18 cellular contexts compared by ENCODE assay signal in genomic region chr20:58378056-58378455, GRCh38. TPM values are rescaled to one million over a fixed set of nuclear protein-coding genes. Genes with fewer than 3 reads are reported as not detected.
DNase-seq lines count a peak whose midpoint lies in the region; ATAC-seq, FAIRE-seq and TF ChIP-seq lines count a peak whose summit lies in the region.
"Had no signal": no experiment of that assay in that cellular context is flagged by ENCODE, and none has a peak within 500 bp of the region (broad histone marks: within the 10 kb centered on the region; RNA-seq: fewer than 3 reads in every experiment).

No MANE protein-coding gene starts in this region.

- DNase-seq in RWPE2 (ENCODE audit: low spot score) (peak; percentile 53), K562 (ENCODE audit: extremely low read depth in 1 of 4, low spot score in 3 of 4) (no peak), sigmoid colon (peak; percentile 78), foreskin fibroblast (no peak), upper lobe of left lung (no peak)
- no peak for DNase-seq in effector memory CD4-positive, alpha-beta T cell
- DNase-seq: BE2C; C1 segment of cervical spinal cord; CD4-positive, CD25-positive, alpha-beta regulatory T cell; CD8-positive, alpha-beta memory T cell; COR-L47; DMS 273 treated with DMSO at 0.1 percent for 48 hours; DMS53; DND-41; EL; GOT3; H9 had no signal

- no peak overlapping the region for H3K9ac ChIP-seq in K562 (ENCODE audit: insufficient read depth in 1 of 2, low read depth in 2 of 2, low read length in 2 of 2)

- H3K4me3 ChIP-seq in RWPE2 (ENCODE audit: severe bottlenecking) (no peak overlapping the region), K562 (no peak overlapping the region), sigmoid colon (no peak overlapping the region), foreskin fibroblast (ENCODE audit: low read depth in 1 of 2, low read length in 2 of 2) (no peak overlapping the region), upper lobe of left lung (no peak overlapping the region)
- H3K4me3 ChIP-seq in effector memory CD4-positive, alpha-beta T cell (ENCODE audit: insufficient read depth, low read depth, low read length, poor library complexity, severe bottlenecking) = no peak overlapping the region
- H3K4me3 ChIP-seq: GM12878 had no signal

- H3K27me3 ChIP-seq in RWPE2 (ENCODE audit: insufficient read depth, poor library complexity, severe bottlenecking) (no peaks in the 10 kb centered on the region), K562 (ENCODE audit: control insufficient read depth in 2 of 2, insufficient read depth in 2 of 2, low read length in 2 of 2) (no peaks in the 10 kb centered on the region), sigmoid colon (no peaks in the 10 kb centered on the region), upper lobe of left lung (no peaks in the 10 kb centered on the region)
- peaks cover 4% of the 10 kb centered on the region for H3K27me3 ChIP-seq in effector memory CD4-positive, alpha-beta T cell (replicated peaks; ENCODE audit: control insufficient read depth, insufficient read depth, low read length, poor library complexity, severe bottlenecking)
- H3K27me3 ChIP-seq: BE2C had no signal

- intact Hi-C loops in K562 (cut with micrococcal nuclease) = no loop called here
- intact Hi-C loops in sigmoid colon (cut with DNase I) = no loop called here

- TF ChIP-seq POLR2A in K562 (conservative IDR thresholded peaks at IDR 0.05) = no peak
- no peak for TF ChIP-seq POLR2A in sigmoid colon (IDR thresholded peaks at IDR 0.05)
- no peak for TF ChIP-seq POLR2A in upper lobe of left lung (IDR thresholded peaks at IDR 0.05)

- no peak overlapping the region for H3K27ac ChIP-seq in RWPE2 (ENCODE audit: poor library complexity, severe bottlenecking)
- no peak overlapping the region for H3K27ac ChIP-seq in K562 (ENCODE audit: extremely low read depth, low read depth, low read length)
- no peak overlapping the region for H3K27ac ChIP-seq in sigmoid colon
- no peak overlapping the region for H3K27ac ChIP-seq in upper lobe of left lung
- H3K27ac ChIP-seq in effector memory CD4-positive, alpha-beta T cell (ENCODE audit: insufficient read depth, low read length, poor library complexity, severe bottlenecking) = no peak overlapping the region

- no peaks in the 10 kb centered on the region for H4K20me1 ChIP-seq in K562 (replicated peaks; ENCODE audit: control insufficient read depth, insufficient read depth, low read length)

- CTCF ChIA-PET in K562 (lab: Yijun Ruan, JAX; ENCODE audit: low intra/inter-chr PET ratio) = no interaction called here

- BruUV-seq in K562 (replicated peaks; lab: Mats Ljungman, UMichigan) = no TSS peak

- 0 out of 2 replicates have a peak overlapping the region, but pooled peaks have one; percentile 10 for H2AFZ ChIP-seq in K562 (ENCODE audit: low read depth, low read length)

- TF ChIP-seq CTCF in RWPE2 (IDR thresholded peaks at IDR 0.05; ENCODE audit: poor library complexity, severe bottlenecking) (no peak), K562 (IDR thresholded peaks at IDR 0.05 in 2 of 3, conservative IDR thresholded peaks at IDR 0.05 in 1 of 3; ENCODE audit: insufficient read depth in 2 of 3, low read depth in 1 of 3, low read length in 3 of 3) (no peak), sigmoid colon (IDR thresholded peaks at IDR 0.05) (no peak), foreskin fibroblast (IDR thresholded peaks at IDR 0.05; ENCODE audit: low read depth, low read length) (no peak), upper lobe of left lung (IDR thresholded peaks at IDR 0.05) (no peak)

- no peak for TF ChIP-seq EP300 in K562 (IDR thresholded peaks at IDR 0.05; ENCODE audit: low read length)
- TF ChIP-seq EP300 in sigmoid colon (IDR thresholded peaks at IDR 0.05) = no peak
- TF ChIP-seq EP300 in upper lobe of left lung (IDR thresholded peaks at IDR 0.05) = no peak

- 25% methylated on average over 6 of the region's 7 CpGs for WGBS in K562 (ENCODE audit: insufficient coverage, low coverage, missing lambda C conversion rate)
- WGBS in sigmoid colon, 2 donors = 60 to 70% methylated on average over 7 of the region's 7 CpGs
- WGBS in upper lobe of left lung, 2 donors = 73 to 74% methylated on average over 7 of the region's 7 CpGs

- no peak for FAIRE-seq in K562 (lab: Jason Lieb, UNC)
- FAIRE-seq: GM12878 had no signal

- ATAC-seq in RWPE2 (ENCODE audit: low read depth) = no peak
- ATAC-seq in K562 = no peak
- no peak for ATAC-seq in upper lobe of left lung (ENCODE audit: low FRiP score in 2 of 2)
- ATAC-seq: GM12878 had no signal

- H3K4me2 ChIP-seq in K562 (ENCODE audit: insufficient read depth, low read length) = no peak overlapping the region

- in situ Hi-C loops in K562 (cut with MboI) = no loop called here

- H3K9me3 ChIP-seq in RWPE2 (ENCODE audit: severe bottlenecking) (peaks cover 5% of the 10 kb centered on the region), K562 (replicated peaks; ENCODE audit: control insufficient read depth, insufficient read depth, low read depth, low read length) (peaks cover 4% of the 10 kb centered on the region; the same call in 1 of the 2 replicates), sigmoid colon (peaks cover 0 to 6% (median 1%) of the 10 kb centered on the region in 4 donors), upper lobe of left lung (peaks cover 0 to 9% (median 3%) of the 10 kb centered on the region in 4 donors)
- H3K9me3 ChIP-seq in effector memory CD4-positive, alpha-beta T cell (ENCODE audit: control insufficient read depth, low read length) = no peaks in the 10 kb centered on the region

- H3K9me1 ChIP-seq in K562 (ENCODE audit: control insufficient read depth, insufficient read depth, low read length) = no peaks in the 10 kb centered on the region

- no peaks in the 10 kb centered on the region for H3K36me3 ChIP-seq in RWPE2 (ENCODE audit: low read depth)
- no peaks in the 10 kb centered on the region for H3K36me3 ChIP-seq in K562 (ENCODE audit: control insufficient read depth, insufficient read depth, low read length)
- H3K36me3 ChIP-seq in sigmoid colon = no peaks in the 10 kb centered on the region
- no peaks in the 10 kb centered on the region for H3K36me3 ChIP-seq in upper lobe of left lung
- H3K36me3 ChIP-seq in effector memory CD4-positive, alpha-beta T cell (ENCODE audit: control insufficient read depth, insufficient read depth, low read length) = no peaks in the 10 kb centered on the region
- H3K36me3 ChIP-seq: BE2C had no signal

- no peak for TF ChIP-seq RAD21 in K562 (CRISPR knock-in tag; conservative IDR thresholded peaks at IDR 0.05 in 1 of 2, IDR thresholded peaks at IDR 0.05 in 1 of 2)

- no peaks in the 10 kb centered on the region for H3K79me2 ChIP-seq in K562 (ENCODE audit: control insufficient read depth, insufficient read depth, low read length)

- H3K4me1 ChIP-seq in RWPE2 (ENCODE audit: insufficient read depth, poor library complexity, severe bottlenecking) = no peaks in the 10 kb centered on the region
- H3K4me1 ChIP-seq in K562 (replicated peaks in 1 of 2; ENCODE audit: control insufficient read depth in 2 of 2, insufficient read depth in 2 of 2, low read length in 2 of 2) = peaks cover 8 to 12% of the 10 kb centered on the region in 2 experiments
- no peaks in the 10 kb centered on the region for H3K4me1 ChIP-seq in sigmoid colon
- no peaks in the 10 kb centered on the region for H3K4me1 ChIP-seq in upper lobe of left lung
- no peaks in the 10 kb centered on the region for H3K4me1 ChIP-seq in effector memory CD4-positive, alpha-beta T cell (ENCODE audit: control insufficient read depth, insufficient read depth, low read length, poor library complexity, severe bottlenecking)

- POLR2A ChIA-PET in K562 (lab: Yijun Ruan, JAX) = no interaction called here

TF ChIP-seq in K562, 482 proteins besides CTCF, POLR2A, EP300 and RAD21 (continues in another document):
- TF ChIP-seq TCF15 (CRISPR knock-in tag; IDR thresholded peaks at IDR 0.05) = no peak
- no peak for TF ChIP-seq ZNF79 (CRISPR knock-in tag; IDR thresholded peaks at IDR 0.05; ENCODE audit: low read depth)
- TF ChIP-seq, protein P1, sequence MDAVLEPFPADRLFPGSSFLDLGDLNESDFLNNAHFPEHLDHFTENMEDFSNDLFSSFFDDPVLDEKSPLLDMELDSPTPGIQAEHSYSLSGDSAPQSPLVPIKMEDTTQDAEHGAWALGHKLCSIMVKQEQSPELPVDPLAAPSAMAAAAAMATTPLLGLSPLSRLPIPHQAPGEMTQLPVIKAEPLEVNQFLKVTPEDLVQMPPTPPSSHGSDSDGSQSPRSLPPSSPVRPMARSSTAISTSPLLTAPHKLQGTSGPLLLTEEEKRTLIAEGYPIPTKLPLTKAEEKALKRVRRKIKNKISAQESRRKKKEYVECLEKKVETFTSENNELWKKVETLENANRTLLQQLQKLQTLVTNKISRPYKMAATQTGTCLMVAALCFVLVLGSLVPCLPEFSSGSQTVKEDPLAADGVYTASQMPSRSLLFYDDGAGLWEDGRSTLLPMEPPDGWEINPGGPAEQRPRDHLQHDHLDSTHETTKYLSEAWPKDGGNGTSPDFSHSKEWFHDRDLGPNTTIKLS (IDR thresholded peaks at IDR 0.05; ENCODE audit: borderline replicate concordance, low read depth) = no peak
- no peak for TF ChIP-seq NFIC (IDR thresholded peaks at IDR 0.05)
- no peak for TF ChIP-seq ZNF23 (CRISPR knock-in tag; IDR thresholded peaks at IDR 0.05)

RNA-seq across cellular contexts. Expression of gene VAPB, which starts 11.0 kb away (rescaled TPM):
- total RNA-seq in K562 (2011; cell fraction: chromatin; rRNA removed; ENCODE audit: low replicate concordance) = 28.5 and 56.2 TPM in 2 replicates
- total RNA-seq in K562 (2011; cell fraction: nucleolus; rRNA removed) = 14.8 and 19.5 TPM in 2 replicates
- total RNA-seq in K562 (2011; cell fraction: nucleoplasm; rRNA removed) = 43.9 and 84.6 TPM in 2 replicates
- 9.4 and 10.5 TPM in 2 replicates for total RNA-seq in K562 (2014; rRNA removed)
- total RNA-seq in K562 (2014; rRNA removed; fragmentation: Illumina TruSeq; extraction: Trizol) = 27.9 and 29.5 TPM in 2 replicates
- total RNA-seq in K562 (2015; rRNA removed; fragmentation: Illumina TruSeq; extraction: Trizol) = 22.7 and 25.7 TPM in 2 replicates
- total RNA-seq in K562 (2021) = 50.7 and 50.8 TPM in 2 replicates
- polyA plus RNA-seq in K562 (2011; rRNA removed) = 22.6 and 40.3 TPM in 2 replicates
- 18.5 and 29.2 TPM in 2 replicates for polyA plus RNA-seq in K562 (2011; cell fraction: cytosol; rRNA removed)
- 22.9 and 26.1 TPM in 2 replicates for polyA plus RNA-seq in K562 (2011; cell fraction: nucleus; rRNA removed)
- 41.2 and 44.4 TPM in 2 replicates for polyA plus RNA-seq in K562 (2012)
- 51.0 and 51.2 TPM in 2 replicates for polyA plus RNA-seq in K562 (2014; fragmentation: Illumina TruSeq; extraction: Trizol)
- 1 to 10 TPM; 3.4 to 8.4 TPM for polyA plus RNA-seq in K562 (2014; fragmentation: Nextera tagmentation; extraction: Ambion mirVana)
- 32.7 and 34.3 TPM in 2 replicates for polyA plus RNA-seq in K562 (2014; rRNA removed)
- 25.1 and 32.6 TPM in 2 replicates for polyA minus RNA-seq in K562 (2011; rRNA and poly(A)+ RNA removed)
- polyA minus RNA-seq in K562 (2011; cell fraction: cytosol; rRNA and poly(A)+ RNA removed) = 23.1 and 26.0 TPM in 2 replicates
- polyA minus RNA-seq in K562 (2011; cell fraction: nucleus; rRNA and poly(A)+ RNA removed) = 12.1 and 20.3 TPM in 2 replicates
- 10 to 100 TPM; 23.4 to 42.1 (median 32.7) TPM for total RNA-seq in sigmoid colon
- 10 to 100 TPM; 33.0 to 47.6 (median 39.7) TPM for polyA plus RNA-seq in sigmoid colon
- 10 to 100 TPM; 13.8 to 48.2 (median 33.7) TPM for total RNA-seq in upper lobe of left lung

Comparison
In these comparisons a context has a peak if more than half of its experiments do, and no peak if none do; other contexts are left out.
1. DNase-seq: peak in RWPE2 (single experiment) and sigmoid colon (single experiment); none in K562 (0 of 4), foreskin fibroblast (0 of 2), upper lobe of left lung (0 of 2) and effector memory CD4-positive, alpha-beta T cell (0 of 3).